Comparison of ENCODE assay signal across 7 cellular contexts in genomic region chr4:176034498-176034897, GRCh38. TPM values are rescaled to one million over a fixed set of nuclear protein-coding genes. Genes with fewer than 3 reads are reported as not detected.
DNase-seq lines count a peak whose midpoint lies in the region; ATAC-seq, FAIRE-seq and TF ChIP-seq lines count a peak whose summit lies in the region.

No MANE protein-coding gene starts in this region.

- WGBS in mesendoderm (ENCODE audit: extremely low coverage, insufficient coverage, low lambda C conversion rate) = no CpG with 5 or more reads among the region's 1 CpG

- H4K5ac ChIP-seq in mesendoderm (ENCODE audit: low read length) = no peak overlapping the region

- no peaks in the 10 kb centered on the region for H4K20me1 ChIP-seq in DOHH2 (ENCODE audit: control insufficient read depth, insufficient read depth, low read depth, low read length)

- FAIRE-seq in RCC 7860 (lab: Jason Lieb, UNC) = no peak

- no peaks in the 10 kb centered on the region for H3F3A ChIP-seq in DOHH2 (ENCODE audit: control insufficient read depth, insufficient read depth)

- H3K4me1 ChIP-seq in DOHH2 (ENCODE audit: control insufficient read depth, low read length) (peaks cover 9% of the 10 kb centered on the region), mesendoderm (ENCODE audit: control insufficient read depth, low read depth, low read length) (no peaks in the 10 kb centered on the region)

- H3K18ac ChIP-seq in mesendoderm (ENCODE audit: low read length) = no peak overlapping the region

- no peak overlapping the region for H3K4me3 ChIP-seq in DOHH2 (ENCODE audit: low read length)
- no peak overlapping the region for H3K4me3 ChIP-seq in mesendoderm (ENCODE audit: low read length)

- H3K9ac ChIP-seq in mesendoderm (ENCODE audit: low read length) = no peak overlapping the region

- no peak for TF ChIP-seq EP300 in Ishikawa (IDR thresholded peaks at IDR 0.05; ENCODE audit: borderline replicate concordance)

- H3K27me3 ChIP-seq in DOHH2 (ENCODE audit: control insufficient read depth, low read length) = no peaks in the 10 kb centered on the region
- no peaks in the 10 kb centered on the region for H3K27me3 ChIP-seq in mesendoderm (ENCODE audit: insufficient read depth, low read length, poor library complexity)

- no peak for ATAC-seq in HG03095 (IDR thresholded peaks at IDR 0.05; ENCODE audit: unreplicated experiment)
- ATAC-seq in GM21717 (IDR thresholded peaks at IDR 0.05; ENCODE audit: unreplicated experiment) = no peak

- DNase-seq in astrocyte of the hippocampus (ENCODE audit: low read depth, low spot score) (peak; percentile 73), mesendoderm (peak; percentile 56), RCC 7860 (ENCODE audit: low spot score) (no peak)

- H3K27ac ChIP-seq in DOHH2 (ENCODE audit: low read depth, low read length) = no peak overlapping the region
- H3K27ac ChIP-seq in mesendoderm (ENCODE audit: low read depth, low read length) = no peak overlapping the region

- H3K36me3 ChIP-seq in DOHH2 (ENCODE audit: control insufficient read depth, low read length) (no peaks in the 10 kb centered on the region), mesendoderm (ENCODE audit: control insufficient read depth, insufficient read depth, low read length) (no peaks in the 10 kb centered on the region)

- TF ChIP-seq CTCF in DOHH2 (IDR thresholded peaks at IDR 0.05; ENCODE audit: low read depth, low read length, poor library complexity, severe bottlenecking) = peak; percentile 33

- H3K4me2 ChIP-seq in DOHH2 (ENCODE audit: low read length) (no peak overlapping the region), mesendoderm (ENCODE audit: low read length) (no peak overlapping the region)

- no peak overlapping the region for H3K4ac ChIP-seq in mesendoderm (ENCODE audit: low read depth, low read length)

- TF ChIP-seq RAD21 in Ishikawa (IDR thresholded peaks at IDR 0.05; ENCODE audit: low read depth) = peak; percentile 77

- H3K23ac ChIP-seq in mesendoderm (ENCODE audit: low read length) = no peak overlapping the region

- no peaks in the 10 kb centered on the region for H3K9me2 ChIP-seq in DOHH2 (replicated peaks; ENCODE audit: control insufficient read depth, low read length)

- H3K56ac ChIP-seq in mesendoderm (ENCODE audit: low read length) = no peak overlapping the region

- no peaks in the 10 kb centered on the region for H3K79me1 ChIP-seq in mesendoderm (ENCODE audit: low read length)

- no peak overlapping the region for H2BK5ac ChIP-seq in mesendoderm (ENCODE audit: low read length)

- H3K79me2 ChIP-seq in DOHH2 (ENCODE audit: control insufficient read depth, low read length) (no peaks in the 10 kb centered on the region), mesendoderm (ENCODE audit: control insufficient read depth, insufficient read depth, low read length) (no peaks in the 10 kb centered on the region)

- H4K8ac ChIP-seq in mesendoderm (ENCODE audit: low read depth, low read length) = no peak overlapping the region

- H2BK120ac ChIP-seq in mesendoderm (ENCODE audit: low read depth, low read length) = no peak overlapping the region

- peaks cover 5% of the 10 kb centered on the region; the same call in 1 of the 2 replicates for H3K9me3 ChIP-seq in DOHH2 (ENCODE audit: control insufficient read depth, insufficient read depth, low read length)

- H2AK5ac ChIP-seq in mesendoderm (ENCODE audit: low read length) = no peak overlapping the region

- no peak overlapping the region for H2BK15ac ChIP-seq in mesendoderm (replicated peaks; ENCODE audit: low read depth)

TF ChIP-seq in Ishikawa, 13 proteins besides CTCF, POLR2A, EP300 and RAD21:
- no peak for TF ChIP-seq REST (IDR thresholded peaks at IDR 0.05; ENCODE audit: low read depth)
- no peak for TF ChIP-seq TEAD4 (IDR thresholded peaks at IDR 0.05)
- no peak for TF ChIP-seq FOXM1 (IDR thresholded peaks at IDR 0.05; ENCODE audit: borderline replicate concordance, low read depth)
- TF ChIP-seq EGR1 (IDR thresholded peaks at IDR 0.05) = no peak
- TF ChIP-seq CREB1 (IDR thresholded peaks at IDR 0.05; ENCODE audit: low read depth) = no peak
- no peak for TF ChIP-seq MAX (IDR thresholded peaks at IDR 0.05)
- no peak for TF ChIP-seq YY1 (IDR thresholded peaks at IDR 0.05; ENCODE audit: low read depth)
- TF ChIP-seq USF1 (IDR thresholded peaks at IDR 0.05) = no peak
- TF ChIP-seq NFIC (IDR thresholded peaks at IDR 0.05) = no peak
- no peak for TF ChIP-seq CEBPB (IDR thresholded peaks at IDR 0.05)

RNA-seq across cellular contexts. Expression of gene WDR17, which starts 31.1 kb away (rescaled TPM):
- polyA plus RNA-seq in mesendoderm (2013, experiment 1 of 2) = 0.81 TPM
- polyA plus RNA-seq in mesendoderm (2013, experiment 2 of 2) = 0.94 TPM
